Comparison of ENCODE assay signal across 18 cellular contexts in genomic region chr2:11566383-11566782, GRCh38.
"Had no signal": no experiment of that assay in that cellular context is flagged by ENCODE, and none has a peak within 500 bp of the region (broad histone marks: within the 10 kb centered on the region; RNA-seq: fewer than 3 reads in every experiment).

No MANE protein-coding gene starts in this region.

- H3K36me3 Mint-ChIP-seq: natural killer cell; stimulated activated effector memory CD8-positive, alpha-beta T cell treated with anti-CD3 and anti-CD28 coated beads, Interleukin-12 subunit alpha, Interleukin-12 subunit beta, amount 100 ng/mL, for 72 hours had no signal

- H3K27me3 Mint-ChIP-seq: central memory CD8-positive, alpha-beta T cell had no signal

- H3K4me2 ChIP-seq: smooth muscle cell had no signal

- H3K4me3 ChIP-seq: esophagus squamous epithelium, gastroesophageal sphincter, left lung, lung, smooth muscle cell, tibial nerve had no signal

- H3K36me3 ChIP-seq: esophagus squamous epithelium, left lung had no signal

- H3K27ac ChIP-seq: esophagus squamous epithelium, gastroesophageal sphincter, left lung, tibial nerve had no signal

- DNase-seq: effector memory CD8-positive, alpha-beta T cell; esophagus squamous epithelium; foreskin fibroblast; glutamatergic neuron; islet precursor cell; natural killer cell; stimulated activated CD4-positive, alpha-beta T cell treated with anti-CD3 and anti-CD28 coated beads, Interleukin-4, amount 100 ng/mL, for 1 hour; stimulated activated CD8-positive, alpha-beta memory T cell treated with anti-CD3 and anti-CD28 coated beads, Interleukin-4, amount 100 ng/mL, for 48 hours; stimulated activated naive CD8-positive, alpha-beta T cell treated with anti-CD3 and anti-CD28 coated beads, Interleukin-15, Interleukin-2, amounts not matched to agents 100 U/mL and 50 U/mL, for 24 hours had no signal

- ATAC-seq: effector memory CD8-positive, alpha-beta T cell; gastroesophageal sphincter; left lung; natural killer cell; stimulated activated effector memory CD8-positive, alpha-beta T cell treated with anti-CD3 and anti-CD28 coated beads, Interleukin-12 subunit alpha, Interleukin-12 subunit beta, amount 100 ng/mL, for 72 hours; stimulated activated naive CD8-positive, alpha-beta T cell treated with anti-CD3 and anti-CD28 coated beads, Interleukin-15, Interleukin-2, amounts not matched to agents 100 U/mL and 50 U/mL, for 24 hours had no signal

- H3K4me3 Mint-ChIP-seq: central memory CD8-positive, alpha-beta T cell; dendritic cell treated with granulocyte-macrophage colony-stimulating factor and Interleukin-4, amounts not matched to agents 40 ng/mL and 50 ng/mL, for 4 days; effector memory CD8-positive, alpha-beta T cell; natural killer cell; stimulated activated effector memory CD8-positive, alpha-beta T cell treated with anti-CD3 and anti-CD28 coated beads, Interleukin-12 subunit alpha, Interleukin-12 subunit beta, amount 100 ng/mL, for 72 hours had no signal

- H3K9me3 ChIP-seq: esophagus squamous epithelium, gastroesophageal sphincter, left lung, tibial nerve had no signal

- H3K27me3 ChIP-seq: left lung, tibial nerve had no signal

- FAIRE-seq: bronchial epithelial cell had no signal

- H3K27ac Mint-ChIP-seq: dendritic cell treated with granulocyte-macrophage colony-stimulating factor and Interleukin-4, amounts not matched to agents 40 ng/mL and 50 ng/mL, for 4 days; effector memory CD8-positive, alpha-beta T cell; natural killer cell; stimulated activated effector memory CD8-positive, alpha-beta T cell treated with anti-CD3 and anti-CD28 coated beads, Interleukin-12 subunit alpha, Interleukin-12 subunit beta, amount 100 ng/mL, for 72 hours had no signal

- H3K4me1 ChIP-seq: left lung had no signal

- H3K9me3 Mint-ChIP-seq: central memory CD8-positive, alpha-beta T cell; dendritic cell treated with granulocyte-macrophage colony-stimulating factor and Interleukin-4, amounts not matched to agents 40 ng/mL and 50 ng/mL, for 4 days; effector memory CD8-positive, alpha-beta T cell; natural killer cell; stimulated activated effector memory CD8-positive, alpha-beta T cell treated with anti-CD3 and anti-CD28 coated beads, Interleukin-12 subunit alpha, Interleukin-12 subunit beta, amount 100 ng/mL, for 72 hours had no signal

- H3K4me1 Mint-ChIP-seq: central memory CD8-positive, alpha-beta T cell; natural killer cell; stimulated activated effector memory CD8-positive, alpha-beta T cell treated with anti-CD3 and anti-CD28 coated beads, Interleukin-12 subunit alpha, Interleukin-12 subunit beta, amount 100 ng/mL, for 72 hours had no signal
